ENCODE assay signal across 17 cellular contexts in the genomic region with DNA sequence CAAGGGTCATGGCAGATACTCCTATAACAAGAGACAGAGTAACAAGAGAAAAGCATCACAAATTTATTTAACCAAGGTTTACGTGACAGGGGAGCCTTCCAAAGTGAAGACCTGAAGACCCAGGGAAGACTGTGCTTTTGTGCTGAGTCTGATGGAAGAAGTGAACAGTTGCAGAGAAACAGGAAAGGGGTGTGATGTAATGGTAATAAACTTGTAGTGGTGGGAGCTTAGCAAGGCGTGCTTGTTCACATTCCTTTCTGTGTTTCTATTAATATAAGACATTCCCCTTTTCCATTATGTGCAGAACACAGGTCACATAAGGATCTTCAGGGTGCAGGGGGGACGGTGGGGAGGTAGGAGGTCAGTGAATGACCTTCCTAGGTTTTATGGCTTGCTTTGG. TPM values are rescaled to one million over a fixed set of nuclear protein-coding genes. Genes with fewer than 3 reads are reported as not detected.
DNase-seq lines count a peak whose midpoint lies in the region; ATAC-seq, FAIRE-seq and TF ChIP-seq lines count a peak whose summit lies in the region.
"Had no signal": no experiment of that assay in that cellular context is flagged by ENCODE, and none has a peak within 500 bp of the region (broad histone marks: within the 10 kb centered on the region; RNA-seq: fewer than 3 reads in every experiment).

No MANE protein-coding gene starts in this region.

- TF ChIP-seq CTCF in AG04449 (IDR thresholded peaks at IDR 0.05; ENCODE audit: insufficient read depth, low read length, missing control alignments), result no peak

- H3K4me3 Mint-ChIP-seq in activated T-helper 1 cell treated with anti-CD3 and anti-CD28 coated beads, Interleukin-12 subunit alpha, Interleukin-12 subunit beta, Interleukin-2, Interleukin-4 antibody, amounts not matched to agents 30 ng/mL and 10 ng/mL and 1 ng/mL, durations not matched to agents 14 hours and 24 hours and 36 hours, result peak overlapping the region; percentile 19

- peaks cover 19% of the 10 kb centered on the region for H3K9me3 Mint-ChIP-seq in activated T-helper 1 cell treated with anti-CD3 and anti-CD28 coated beads, Interleukin-12 subunit alpha, Interleukin-12 subunit beta, Interleukin-2, Interleukin-4 antibody, amounts not matched to agents 30 ng/mL and 10 ng/mL and 1 ng/mL, durations not matched to agents 14 hours and 24 hours and 36 hours

- FAIRE-seq in GM12892 (lab: Jason Lieb, UNC), result peak; percentile 36
- FAIRE-seq: G401.6 had no signal

- H3K36me3 Mint-ChIP-seq in activated T-helper 1 cell treated with anti-CD3 and anti-CD28 coated beads, Interleukin-12 subunit alpha, Interleukin-12 subunit beta, Interleukin-2, Interleukin-4 antibody, amounts not matched to agents 30 ng/mL and 10 ng/mL and 1 ng/mL, durations not matched to agents 14 hours and 24 hours and 36 hours (ENCODE audit: low read depth), result peaks cover 10% of the 10 kb centered on the region

- POLR2A ChIA-PET in AG04449 (lab: Yijun Ruan, JAX), result no interaction called here

- H3K4me1 Mint-ChIP-seq in activated T-helper 1 cell treated with anti-CD3 and anti-CD28 coated beads, Interleukin-12 subunit alpha, Interleukin-12 subunit beta, Interleukin-2, Interleukin-4 antibody, amounts not matched to agents 30 ng/mL and 10 ng/mL and 1 ng/mL, durations not matched to agents 14 hours and 24 hours and 36 hours (ENCODE audit: low read depth), result peaks cover 58% of the 10 kb centered on the region

- no peak overlapping the region for H3K4me3 ChIP-seq in AG04449 (ENCODE audit: low read depth, low read length)
- H3K4me3 ChIP-seq: esophagus squamous epithelium, mucosa of descending colon, PC-9 had no signal

- intact Hi-C loops in activated T-helper 1 cell treated with anti-CD3 and anti-CD28 coated beads, Interleukin-12 subunit alpha, Interleukin-12 subunit beta, Interleukin-2, Interleukin-4 antibody, amounts not matched to agents 30 ng/mL and 10 ng/mL and 1 ng/mL, durations not matched to agents 14 hours and 24 hours and 36 hours (cut with micrococcal nuclease), result no loop called here

- H3K27ac Mint-ChIP-seq in activated T-helper 1 cell treated with anti-CD3 and anti-CD28 coated beads, Interleukin-12 subunit alpha, Interleukin-12 subunit beta, Interleukin-2, Interleukin-4 antibody, amounts not matched to agents 30 ng/mL and 10 ng/mL and 1 ng/mL, durations not matched to agents 14 hours and 24 hours and 36 hours, result peak overlapping the region; percentile 57

- CTCF ChIA-PET in AG04449 (lab: Yijun Ruan, JAX), result interaction anchor here (0.6 to 1.0 kb wide), 2 partner anchors 12 to 76 kb away, joined by 3 to 4 read pairs; no protein-coding TSS in a partner anchor

- H3K27me3 Mint-ChIP-seq in activated T-helper 1 cell treated with anti-CD3 and anti-CD28 coated beads, Interleukin-12 subunit alpha, Interleukin-12 subunit beta, Interleukin-2, Interleukin-4 antibody, amounts not matched to agents 30 ng/mL and 10 ng/mL and 1 ng/mL, durations not matched to agents 14 hours and 24 hours and 36 hours (ENCODE audit: insufficient read depth), result peaks cover 2% of the 10 kb centered on the region

- DNase-seq in AG04449 (ENCODE audit: low read depth, low spot score), result peak; percentile 37
- DNase-seq in GM12892 (ENCODE audit: insufficient read length), result no peak
- DNase-seq in activated T-helper 1 cell treated with anti-CD3 and anti-CD28 coated beads, Interleukin-12 subunit alpha, Interleukin-12 subunit beta, Interleukin-2, Interleukin-4 antibody, amounts not matched to agents 30 ng/mL and 10 ng/mL and 1 ng/mL, durations not matched to agents 14 hours and 24 hours and 36 hours (ENCODE audit: low spot score), result no peak
- DNase-seq in kidney glomerular epithelial cell (lab: John Stamatoyannopoulos, UW), result peak; percentile 60
- no peak for DNase-seq in SKM-1 treated with dmso at 0.1 percent for 144 hours (lab: John Stamatoyannopoulos, UW; ENCODE audit: unreplicated experiment)
- DNase-seq in AG20443 (ENCODE audit: low spot score), result no peak
- DNase-seq: activated gamma-delta T cell treated with Interleukin-2 at 50 U/mL for 16 hours, esophagus squamous epithelium, mucosa of descending colon, NCI-H1048, PC-9 had no signal

- TF ChIP-seq POLR2A in GM12892 (IDR thresholded peaks at IDR 0.05; ENCODE audit: low read depth, low read length), result no peak

- ATAC-seq in GM21576 (IDR thresholded peaks at IDR 0.05; ENCODE audit: unreplicated experiment), result no peak
- no peak for ATAC-seq in HG02571 (IDR thresholded peaks at IDR 0.05; ENCODE audit: unreplicated experiment)
- ATAC-seq: HCT116, mucosa of descending colon had no signal

RNA-seq across cellular contexts. Expression of a gene that starts 25.5 kb away (rescaled TPM):
- not detected for polyA plus RNA-seq in GM12892 (2012; ENCODE audit: missing spikeins)
- 0.18 TPM in 1 of 2 replicates, not detected in the other for total RNA-seq in activated T-helper 1 cell treated with anti-CD3 and anti-CD28 coated beads, Interleukin-12 subunit alpha, Interleukin-12 subunit beta, Interleukin-2, Interleukin-4 antibody, amounts not matched to agents 30 ng/mL and 10 ng/mL and 1 ng/mL, durations not matched to agents 14 hours and 24 hours and 36 hours
- total RNA-seq: chondrocyte; mucosa of descending colon; T-helper 2 cell treated with Interferon-gamma antibody and Interleukin-4, amounts not matched to agents 100 ng/mL and 5 ng/mL, for 36 hours had no signal

Comparison
In these comparisons a context has a peak if more than half of its experiments do, and no peak if none do; other contexts are left out.
1. DNase-seq: peak in AG04449 (single experiment) and kidney glomerular epithelial cell (single experiment); none in GM12892 (single experiment), activated T-helper 1 cell treated with anti-CD3 and anti-CD28 coated beads, Interleukin-12 subunit alpha, Interleukin-12 subunit beta, Interleukin-2, Interleukin-4 antibody, amounts not matched to agents 30 ng/mL and 10 ng/mL and 1 ng/mL, durations not matched to agents 14 hours and 24 hours and 36 hours (single experiment), SKM-1 treated with dmso at 0.1 percent for 144 hours (single experiment) and AG20443 (single experiment).